Comparison of ENCODE assay signal across 8 cellular contexts in genomic region chr6:6724319-6725119, GRCh38.
DNase-seq lines count a peak whose midpoint lies in the region; ATAC-seq and TF ChIP-seq lines count a peak whose summit lies in the region.

No MANE protein-coding gene starts in this region.

- H3K36me3 ChIP-seq in neuron (ENCODE audit: insufficient read depth, low read length) (no peaks in the 10 kb centered on the region), thyroid gland (no peaks in the 10 kb centered on the region)

- peak; percentile 81 for TF ChIP-seq CTCF in foreskin keratinocyte (conservative IDR thresholded peaks at IDR 0.05)
- peak; percentile 16 to 88 (median 58) for TF ChIP-seq CTCF in thyroid gland (IDR thresholded peaks at IDR 0.05)

- H3K4me1 ChIP-seq in foreskin keratinocyte, result peaks cover 10% of the 10 kb centered on the region
- no peaks in the 10 kb centered on the region for H3K4me1 ChIP-seq in neuron (ENCODE audit: insufficient read depth, low read length)
- peaks cover 47 to 52% of the 10 kb centered on the region in 2 donors for H3K4me1 ChIP-seq in thyroid gland

- 6 to 8% methylated on average over 29 to 33 of the region's 33 CpGs for WGBS in thyroid gland, 2 donors

- H3K4me3 ChIP-seq in neuron (ENCODE audit: low read length) (peak overlapping the region; percentile 13), thyroid gland (replicated peaks in 1 of 3) (peak overlapping the region in 1 of 3 donors; percentile 25)

- H3K27me3 ChIP-seq in foreskin keratinocyte (no peaks in the 10 kb centered on the region), neuron (ENCODE audit: insufficient read depth, low read length) (peaks cover 9% of the 10 kb centered on the region), thyroid gland (no peaks in the 10 kb centered on the region)

- peak overlapping the region; percentile 82 for H3K27ac ChIP-seq in foreskin keratinocyte
- peak overlapping the region; percentile 94 to 98 (median 96) for H3K27ac ChIP-seq in thyroid gland

- DNase-seq in DMS53 (lab: John Stamatoyannopoulos, UW) (peak; percentile 88), HT1080 (ENCODE audit: low read depth) (peak; percentile 74), RPMI8226 (peak; percentile 76), foreskin keratinocyte (peak in 1 of 2 donors; percentile 69), thyroid gland (peak; percentile 83)
- peak; percentile 37 for DNase-seq in activated naive CD4-positive, alpha-beta T cell treated with Interleukin-2 at 50 U/mL for 16 hours

- peak overlapping the region; percentile 42 for H2AFZ ChIP-seq in neuron (ENCODE audit: low read depth, low read length)

- H3K9me3 ChIP-seq in neuron (ENCODE audit: low read length) (no peaks in the 10 kb centered on the region), thyroid gland (no peaks in the 10 kb centered on the region)

- ATAC-seq in foreskin keratinocyte, result peak; percentile 85
- ATAC-seq in HG02623 (IDR thresholded peaks at IDR 0.05; ENCODE audit: unreplicated experiment), result no peak

- intact Hi-C loops in thyroid gland (cut with DNase I), result loop anchor here (10.0 kb wide), 1 partner anchor 520 kb away; no protein-coding TSS in a partner anchor

- TF ChIP-seq POLR2A in thyroid gland (IDR thresholded peaks at IDR 0.05), result peak in 1 of 2 donors; percentile 47
